In genomic region chr5:32311404-32312193, GRCh38 we compare ENCODE assay signal across 8 cellular contexts. TPM values are rescaled to one million over a fixed set of nuclear protein-coding genes. Genes with fewer than 3 reads are reported as not detected.
A peak's percentile ranks its signal among the peaks of the same experiment; 100 is the strongest.
DNase-seq lines count a peak whose midpoint lies in the region; ATAC-seq and TF ChIP-seq lines count a peak whose summit lies in the region.

No MANE protein-coding gene starts in this region.

- H3K27ac ChIP-seq in left ventricle myocardium inferior (replicated peaks), result peak overlapping the region; percentile 99
- peak overlapping the region; percentile 78 to 99 (median 98) for H3K27ac ChIP-seq in adrenal gland
- peak overlapping the region; percentile 84 to 95 (median 85) for H3K27ac ChIP-seq in thyroid gland

- WGBS in adrenal gland, 4 donors, result 36 to 39% (median 38%) methylated on average over 16 of the region's 16 CpGs
- WGBS in thyroid gland, 2 donors, result 24 to 31% methylated on average over 16 of the region's 16 CpGs

- TF ChIP-seq POLR2A in adrenal gland (IDR thresholded peaks at IDR 0.05) (no peak), thyroid gland (IDR thresholded peaks at IDR 0.05) (no peak)

- no peak for TF ChIP-seq CTCF in left ventricle myocardium inferior (IDR thresholded peaks at IDR 0.05; ENCODE audit: borderline replicate concordance)
- no peak for TF ChIP-seq CTCF in adrenal gland (IDR thresholded peaks at IDR 0.05)
- TF ChIP-seq CTCF in thyroid gland (IDR thresholded peaks at IDR 0.05), result no peak

- H3K9me3 ChIP-seq in left ventricle myocardium inferior (replicated peaks) (no peaks in the 10 kb centered on the region), adrenal gland (replicated peaks in 1 of 3) (no peaks in the 10 kb centered on the region), thyroid gland (no peaks in the 10 kb centered on the region)

- ATAC-seq in GM19351 (IDR thresholded peaks at IDR 0.05; ENCODE audit: unreplicated experiment), result no peak

- intact Hi-C loops in left ventricle myocardium inferior (cut with micrococcal nuclease) (no loop called here), cardiac septum (cut with DNase I) (loop anchor here (2.0 to 5.0 kb wide), 3 partner anchors 37 to 139 kb away; partner anchors contain the start of genes GOLPH3 and ZFR), adrenal gland (cut with DNase I) (no loop called here), thyroid gland (cut with DNase I) (no loop called here)

- DNase-seq in left ventricle myocardium inferior (no peak), cardiac septum (ENCODE audit: low spot score) (no peak), adrenal gland (peak in 2 of 7 donors; percentile 16 to 56), kidney tubule cell (ENCODE audit: low spot score) (peak; percentile 23), thyroid gland (no peak), NCI-H2081 (lab: John Stamatoyannopoulos, UW) (no peak), NCI-H748 treated with DMSO at 0.1 percent for 48 hours (lab: John Stamatoyannopoulos, UW) (no peak)

- no peaks in the 10 kb centered on the region for H3K27me3 ChIP-seq in left ventricle myocardium inferior (ENCODE audit: low read depth)
- H3K27me3 ChIP-seq in adrenal gland, result no peaks in the 10 kb centered on the region
- H3K27me3 ChIP-seq in thyroid gland, result no peaks in the 10 kb centered on the region

- H3K4me1 ChIP-seq in left ventricle myocardium inferior (peaks cover 66% of the 10 kb centered on the region), adrenal gland (replicated peaks in 1 of 2) (peaks cover 15 to 38% of the 10 kb centered on the region in 2 donors), thyroid gland (peaks cover 10 to 38% of the 10 kb centered on the region in 2 donors)

- peak overlapping the region; percentile 86 for H3K4me3 ChIP-seq in left ventricle myocardium inferior
- H3K4me3 ChIP-seq in adrenal gland, result peak overlapping the region; percentile 53 to 91 (median 61)
- H3K4me3 ChIP-seq in thyroid gland (replicated peaks in 1 of 3), result peak overlapping the region; percentile 66 to 98 (median 88)

- H3K36me3 ChIP-seq in left ventricle myocardium inferior (no peaks in the 10 kb centered on the region), adrenal gland (replicated peaks in 1 of 2) (no peaks in the 10 kb centered on the region), thyroid gland (no peaks in the 10 kb centered on the region)

RNA-seq across cellular contexts. Expression of gene MTMR12, which starts 1.1 kb away (rescaled TPM):
- total RNA-seq in left ventricle myocardium inferior (13.8 TPM), cardiac septum (27.2 TPM), adrenal gland (10 to 100 TPM; 21.7 to 30.7 (median 25.0) TPM), thyroid gland (10 to 100 TPM; 28.9 to 45.3 (median 37.3) TPM)
- polyA plus RNA-seq in adrenal gland, result 10 to 100 TPM in 1 of 3 donors, 1 to 10 TPM in 2; 4.5 to 18.4 (median 6.5) TPM
